ENCODE assay signal across 9 cellular contexts in the genomic region with DNA sequence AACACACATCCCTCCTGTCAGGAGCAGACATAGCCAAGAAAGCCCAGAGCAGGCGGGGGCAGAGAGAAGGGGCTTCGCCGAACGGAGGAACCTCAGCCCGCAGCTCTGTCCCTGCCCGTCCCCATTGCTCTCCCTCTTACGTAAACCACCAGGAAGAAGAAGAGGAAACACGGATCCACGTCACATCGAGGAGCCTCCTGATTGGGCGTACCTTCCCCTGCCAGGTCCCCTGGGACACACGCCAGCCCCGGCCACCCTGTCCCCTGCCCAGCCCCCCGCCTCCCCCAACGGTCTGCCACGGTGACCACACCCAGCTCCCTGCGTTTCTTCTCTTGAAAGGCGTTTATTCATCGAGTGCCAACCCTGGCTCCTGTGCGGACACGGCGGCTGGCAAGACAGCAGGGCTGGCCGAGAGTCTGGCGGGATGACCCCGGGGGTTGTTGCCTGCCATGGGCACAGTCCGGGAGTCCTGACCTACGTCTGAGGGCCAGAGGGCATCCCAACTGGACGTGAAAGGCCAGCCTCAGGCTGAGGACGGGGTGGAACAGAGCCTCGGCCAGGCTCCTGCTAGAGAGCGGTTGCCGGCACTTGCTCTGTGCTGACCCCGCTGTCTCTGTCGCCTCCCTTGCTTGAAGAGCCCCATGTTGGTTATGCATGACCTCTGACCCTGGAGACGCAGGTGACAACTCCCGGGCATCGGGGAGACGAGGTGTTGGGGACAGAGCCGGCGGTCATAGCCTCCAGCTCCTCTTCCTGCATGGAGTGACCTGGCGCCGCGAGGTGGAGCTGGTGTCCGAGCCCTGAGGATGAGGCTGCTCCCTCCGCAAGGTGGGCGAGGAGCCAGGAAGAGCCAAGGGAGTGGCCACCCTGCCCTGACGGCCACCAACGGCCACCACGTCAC. TPM values are rescaled to one million over a fixed set of nuclear protein-coding genes. Genes with fewer than 3 reads are reported as not detected.
DNase-seq lines count a peak whose midpoint lies in the region; ATAC-seq and TF ChIP-seq lines count a peak whose summit lies in the region.
"Had no signal": no experiment of that assay in that cellular context is flagged by ENCODE, and none has a peak within 500 bp of the region (broad histone marks: within the 10 kb centered on the region; RNA-seq: fewer than 3 reads in every experiment).

No MANE protein-coding gene starts in this region.

- H3K4me1 ChIP-seq in IMR-90 (ENCODE audit: control insufficient read depth, insufficient read depth, low read length) (no peaks in the 10 kb centered on the region), mesenchymal stem cell (ENCODE audit: control insufficient read depth, insufficient read depth, low read depth, low read length) (no peaks in the 10 kb centered on the region), testis (no peaks in the 10 kb centered on the region)
- H3K4me1 ChIP-seq: right lobe of liver had no signal

- H4K5ac ChIP-seq in IMR-90 (ENCODE audit: low read depth, low read length), result no peak overlapping the region

- no peak overlapping the region for H3K4ac ChIP-seq in IMR-90 (ENCODE audit: low read depth, low read length)
- H3K4ac ChIP-seq in mesenchymal stem cell (ENCODE audit: low read depth in 1 of 2, low read length in 2 of 2), result no peak overlapping the region

- WGBS in IMR-90 (ENCODE audit: extremely low coverage in 2 of 2, insufficient read length in 1 of 2), 2 experiments, result 60% methylated on average over 29 of the region's 49 CpGs; no CpG with 5 or more reads in 1 of the 2 experiments
- 84% methylated on average over 49 of the region's 49 CpGs for WGBS in mesenchymal stem cell
- WGBS in testis, 2 donors, result 77 to 79% methylated on average over 24 to 49 of the region's 49 CpGs

- no peak overlapping the region for H2BK120ac ChIP-seq in IMR-90 (ENCODE audit: low read depth, low read length)
- H2BK120ac ChIP-seq in mesenchymal stem cell (ENCODE audit: low read depth, low read length), result no peak overlapping the region

- no peak overlapping the region for H4K91ac ChIP-seq in IMR-90 (ENCODE audit: insufficient read depth, low read depth, low read length)
- H4K91ac ChIP-seq in mesenchymal stem cell (ENCODE audit: low read length), result no peak overlapping the region

- no peak overlapping the region for H3K56ac ChIP-seq in IMR-90 (ENCODE audit: extremely low read depth, insufficient read depth, low read length)

- H2AK5ac ChIP-seq in IMR-90 (ENCODE audit: low read depth, low read length), result no peak overlapping the region
- no peak overlapping the region for H2AK5ac ChIP-seq in mesenchymal stem cell (ENCODE audit: low read length, severe bottlenecking)

- H3K79me1 ChIP-seq in IMR-90 (ENCODE audit: low read depth in 1 of 2, low read length in 2 of 2) (no peaks in the 10 kb centered on the region), mesenchymal stem cell (replicated peaks; ENCODE audit: low read length, poor library complexity, severe bottlenecking) (no peaks in the 10 kb centered on the region)

- H3K36me3 ChIP-seq in IMR-90 (ENCODE audit: control insufficient read depth, insufficient read depth, low read length) (no peaks in the 10 kb centered on the region), mesenchymal stem cell (ENCODE audit: control insufficient read depth in 1 of 2, insufficient read depth in 2 of 2, low read depth in 1 of 2, low read length in 2 of 2) (no peaks in the 10 kb centered on the region), testis (ENCODE audit: low read depth, missing control alignments) (no peaks in the 10 kb centered on the region)
- H3K36me3 ChIP-seq: right lobe of liver had no signal

- H3K23ac ChIP-seq in IMR-90 (ENCODE audit: low read depth, low read length), result no peak overlapping the region
- no peak overlapping the region for H3K23ac ChIP-seq in mesenchymal stem cell (ENCODE audit: low read length in 2 of 2)

- H2AFZ ChIP-seq in IMR-90 (replicated peaks; ENCODE audit: low read length, poor library complexity) (peak overlapping the region; percentile 78), mesenchymal stem cell (ENCODE audit: low read depth, low read length) (no peak overlapping the region)

- H3K9me1 ChIP-seq in IMR-90 (ENCODE audit: insufficient read depth, low read length), result no peaks in the 10 kb centered on the region

- H3K14ac ChIP-seq in IMR-90 (replicated peaks; ENCODE audit: low read depth, low read length), result no peak overlapping the region
- no peak overlapping the region for H3K14ac ChIP-seq in mesenchymal stem cell (ENCODE audit: low read length in 2 of 2)

- H2BK15ac ChIP-seq in IMR-90 (ENCODE audit: low read depth, low read length), result no peak overlapping the region
- no peak overlapping the region for H2BK15ac ChIP-seq in mesenchymal stem cell (ENCODE audit: low read depth, poor library complexity, severe bottlenecking)

- dilution Hi-C loops in IMR-90 (cut with HindIII; ENCODE audit: low sequenced_read_pairs, unreplicated experiment), result no loop called here

- H3K18ac ChIP-seq in IMR-90 (ENCODE audit: low read depth, low read length), result no peak overlapping the region
- no peak overlapping the region for H3K18ac ChIP-seq in mesenchymal stem cell (ENCODE audit: low read depth in 1 of 2, low read length in 2 of 2)

- H4K20me1 ChIP-seq in IMR-90 (ENCODE audit: insufficient read depth, low read length), result no peaks in the 10 kb centered on the region; the same call in 1 of the 2 replicates

- H2BK20ac ChIP-seq in IMR-90 (ENCODE audit: low read depth, low read length), result no peak overlapping the region

- H2BK5ac ChIP-seq in IMR-90 (ENCODE audit: low read depth, low read length, poor library complexity, severe bottlenecking) (no peak overlapping the region), mesenchymal stem cell (ENCODE audit: low read depth, low read length, poor library complexity, severe bottlenecking) (no peak overlapping the region)

- TF ChIP-seq CTCF in IMR-90 (conservative IDR thresholded peaks at IDR 0.05; ENCODE audit: low read depth, low read length) (no peak), RWPE1 (conservative IDR thresholded peaks at IDR 0.05; ENCODE audit: low read depth) (no peak), testis (IDR thresholded peaks at IDR 0.05) (no peak)

- H3K4me2 ChIP-seq in IMR-90 (ENCODE audit: low read depth, low read length) (peak overlapping the region; percentile 45; the same call in 1 of the 2 replicates), mesenchymal stem cell (ENCODE audit: low read length, poor library complexity, severe bottlenecking) (no peak overlapping the region)

- intact Hi-C loops in IMR-90 (cut with micrococcal nuclease) (no loop called here), testis (cut with DNase I; ENCODE audit: low total_unique reads) (no loop called here)

- no TSS peak for BruUV-seq in IMR-90 (replicated peaks; lab: Mats Ljungman, UMichigan)

- CTCF ChIA-PET in IMR-90 (lab: Yijun Ruan, JAX) (no interaction called here), RWPE1 (lab: Yijun Ruan, JAX) (interaction anchor here (0.6 kb wide), 1 partner anchor 90 kb away, joined by 3 read pairs; no protein-coding TSS in a partner anchor)

- in situ Hi-C loops in IMR-90 (cut with MboI; ENCODE audit: low sequenced_read_pairs), result no loop called here

- H3K27me3 ChIP-seq in IMR-90 (ENCODE audit: control insufficient read depth, insufficient read depth, low read length) (peaks cover 30% of the 10 kb centered on the region), mesenchymal stem cell (ENCODE audit: control insufficient read depth in 1 of 2, insufficient read depth in 1 of 2, low read length in 2 of 2) (peaks cover 8 to 90% of the 10 kb centered on the region in 2 experiments), testis (no peaks in the 10 kb centered on the region)
- H3K27me3 ChIP-seq: right lobe of liver had no signal

- ATAC-seq in IMR-90 (ENCODE audit: low read depth) (peak; percentile 54; the same call in 1 of the 2 replicates), esophagus mucosa (peak; percentile 40)

- H3K9me3 ChIP-seq in IMR-90 (ENCODE audit: control insufficient read depth, insufficient read depth, low read length) (no peaks in the 10 kb centered on the region), mesenchymal stem cell (ENCODE audit: control insufficient read depth, low read length) (no peaks in the 10 kb centered on the region), testis (no peaks in the 10 kb centered on the region)
- H3K9me3 ChIP-seq: right lobe of liver had no signal

- no peak overlapping the region; the same call in 1 of the 2 replicates for H3K27ac ChIP-seq in IMR-90 (ENCODE audit: insufficient read depth, low read length)
- H3K27ac ChIP-seq in RWPE1, result peak overlapping the region; percentile 74
- H3K27ac ChIP-seq in mesenchymal stem cell (ENCODE audit: low read length, poor library complexity, severe bottlenecking), result no peak overlapping the region
- H3K27ac ChIP-seq in testis, result no peak overlapping the region
- H3K27ac ChIP-seq: right lobe of liver had no signal

- no peak overlapping the region for H4K8ac ChIP-seq in IMR-90 (ENCODE audit: low read depth in 2 of 2, low read length in 2 of 2)
- no peak overlapping the region for H4K8ac ChIP-seq in mesenchymal stem cell (ENCODE audit: low read length)

- peak; percentile 76 for DNase-seq in Ammon's horn (ENCODE audit: low spot score)
- peak; percentile 2 for DNase-seq in IMR-90
- DNase-seq in RWPE1 (ENCODE audit: low spot score), result peak; percentile 66
- peak; percentile 26 for DNase-seq in stromal cell of bone marrow (ENCODE audit: low read depth)
- DNase-seq in mesenchymal stem cell, result no peak
- DNase-seq in KG1 (lab: John Stamatoyannopoulos, UW), result no peak
- no peak for DNase-seq in testis
- DNase-seq: right lobe of liver had no signal

- no peak overlapping the region for H2BK12ac ChIP-seq in mesenchymal stem cell (ENCODE audit: low read length in 2 of 2)

- no peak for TF ChIP-seq RAD21 in IMR-90 (IDR thresholded peaks at IDR 0.05; ENCODE audit: low read length)

- H2AK9ac ChIP-seq in IMR-90 (replicated peaks; ENCODE audit: low read depth, low read length, poor library complexity), result no peak overlapping the region

- TF ChIP-seq POLR2A in IMR-90 (IDR thresholded peaks at IDR 0.05; ENCODE audit: low read depth, low read length), result no peak
- no peak for TF ChIP-seq POLR2A in testis (IDR thresholded peaks at IDR 0.05)

- POLR2A ChIA-PET in IMR-90 (lab: Charles Lee; ENCODE audit: unreplicated experiment), result no interaction called here
- POLR2A ChIA-PET in RWPE1 (lab: Yijun Ruan, JAX; ENCODE audit: low non-redundant PET), result no interaction called here

- H3K9ac ChIP-seq in IMR-90 (ENCODE audit: low read depth, low read length) (no peak overlapping the region), mesenchymal stem cell (ENCODE audit: low read length) (no peak overlapping the region)

- H3K4me3 ChIP-seq in IMR-90 (ENCODE audit: insufficient read depth, low read depth, low read length), result peak overlapping the region; percentile 26; the same call in 1 of the 2 replicates
- H3K4me3 ChIP-seq in mesenchymal stem cell (ENCODE audit: insufficient read depth in 1 of 2, low read depth in 1 of 2, low read length in 2 of 2), result no peak overlapping the region
- no peak overlapping the region for H3K4me3 ChIP-seq in testis
- H3K4me3 ChIP-seq: right lobe of liver had no signal

RNA-seq across cellular contexts. Expression of gene ACSF3, which starts 40.6 kb away (rescaled TPM):
- total RNA-seq in IMR-90 (2012; rRNA removed) (9.5 and 10.6 TPM in 2 replicates), esophagus mucosa (14.1 TPM), testis (10 to 100 TPM; 61.0 to 70.1 TPM)
- polyA plus RNA-seq in IMR-90 (2012; rRNA removed) (14.2 and 14.8 TPM in 2 replicates), testis (ENCODE audit: insufficient read depth, low read depth, low replicate concordance) (30.3 TPM)
- polyA plus RNA-seq in IMR-90 (2012; cell fraction: cytosol; rRNA removed), result 6.6 and 12.7 TPM in 2 replicates
- 22.4 and 31.0 TPM in 2 replicates for polyA plus RNA-seq in IMR-90 (2012; cell fraction: nucleus; rRNA removed; ENCODE audit: low replicate concordance)
- polyA plus RNA-seq in mesenchymal stem cell (2013, experiment 1 of 2), result 7.7 TPM
- polyA plus RNA-seq in mesenchymal stem cell (2013, experiment 2 of 2), result 7.7 TPM

Comparison
In these comparisons a context has a peak if more than half of its experiments do, and no peak if none do; other contexts are left out.
1. DNase-seq: peak in Ammon's horn (single experiment), IMR-90 (single experiment), RWPE1 (single experiment) and stromal cell of bone marrow (single experiment); none in mesenchymal stem cell (single experiment), KG1 (single experiment) and testis (single experiment).